Comparison of ENCODE assay signal across 8 cellular contexts in genomic region chr12:53287741-53288216, GRCh38. TPM values are rescaled to one million over a fixed set of nuclear protein-coding genes. Genes with fewer than 3 reads are reported as not detected.
DNase-seq lines count a peak whose midpoint lies in the region; ATAC-seq and TF ChIP-seq lines count a peak whose summit lies in the region.

No MANE protein-coding gene starts in this region.

- no peak overlapping the region for H3K4me3 ChIP-seq in epithelial cell of proximal tubule (ENCODE audit: low read depth, low read length)

- peak overlapping the region in 3 of 6 donors; percentile 32 to 44 (median 44) for H3K27ac Mint-ChIP-seq in naive B cell
- peak overlapping the region; percentile 8 for H3K27ac Mint-ChIP-seq in stimulated activated naive CD8-positive, alpha-beta T cell treated with anti-CD3 and anti-CD28 coated beads, Interleukin-15, Interleukin-2, amounts not matched to agents 100 ng/mL and 50 ng/mL, for 24 hours

- peaks cover 6 to 8% (median 6%) of the 10 kb centered on the region in 3 donors for H3K4me1 Mint-ChIP-seq in naive B cell
- peaks cover 24% of the 10 kb centered on the region for H3K4me1 Mint-ChIP-seq in stimulated activated naive CD8-positive, alpha-beta T cell treated with anti-CD3 and anti-CD28 coated beads, Interleukin-15, Interleukin-2, amounts not matched to agents 100 ng/mL and 50 ng/mL, for 24 hours (ENCODE audit: low read depth)

- ATAC-seq in naive B cell (ENCODE audit: low read depth in 2 of 2) = peak; percentile 95 to 99
- ATAC-seq in GM19452 (IDR thresholded peaks at IDR 0.05; ENCODE audit: unreplicated experiment) = no peak

- peak overlapping the region in 1 of 8 donors; percentile 22 for H3K4me3 Mint-ChIP-seq in naive B cell
- no peak overlapping the region for H3K4me3 Mint-ChIP-seq in stimulated activated naive CD8-positive, alpha-beta T cell treated with anti-CD3 and anti-CD28 coated beads, Interleukin-15, Interleukin-2, amounts not matched to agents 100 ng/mL and 50 ng/mL, for 24 hours

- TF ChIP-seq CTCF in epithelial cell of proximal tubule (conservative IDR thresholded peaks at IDR 0.05; ENCODE audit: low read depth, low read length) = peak; percentile 78

- peak; percentile 10 for DNase-seq in SKM-1 treated with dmso at 0.1 percent for 144 hours (lab: John Stamatoyannopoulos, UW; ENCODE audit: unreplicated experiment)
- DNase-seq in SKM-1 (lab: John Stamatoyannopoulos, UW; ENCODE audit: unreplicated experiment) = no peak
- peak; percentile 59 for DNase-seq in NCI-H460 (ENCODE audit: extremely low read depth, low read depth)
- peak; percentile 64 for DNase-seq in activated CD8-positive, alpha-beta memory T cell treated with anti-CD3 and anti-CD28 coated beads, Interleukin-2, amount 50 U/mL, for 48 hours
- DNase-seq in epithelial cell of proximal tubule (ENCODE audit: low read depth) = no peak
- DNase-seq in naive B cell = peak; percentile 69

- H3K27me3 Mint-ChIP-seq in naive B cell = no peaks in the 10 kb centered on the region
- H3K27me3 Mint-ChIP-seq in stimulated activated naive CD8-positive, alpha-beta T cell treated with anti-CD3 and anti-CD28 coated beads, Interleukin-15, Interleukin-2, amounts not matched to agents 100 ng/mL and 50 ng/mL, for 24 hours = no peaks in the 10 kb centered on the region

- H3K36me3 Mint-ChIP-seq in naive B cell = no peaks in the 10 kb centered on the region
- H3K36me3 Mint-ChIP-seq in stimulated activated naive CD8-positive, alpha-beta T cell treated with anti-CD3 and anti-CD28 coated beads, Interleukin-15, Interleukin-2, amounts not matched to agents 100 ng/mL and 50 ng/mL, for 24 hours (ENCODE audit: low read depth) = peaks cover 63% of the 10 kb centered on the region

- no peaks in the 10 kb centered on the region for H3K9me3 Mint-ChIP-seq in naive B cell
- H3K9me3 Mint-ChIP-seq in stimulated activated naive CD8-positive, alpha-beta T cell treated with anti-CD3 and anti-CD28 coated beads, Interleukin-15, Interleukin-2, amounts not matched to agents 100 ng/mL and 50 ng/mL, for 24 hours = no peaks in the 10 kb centered on the region

RNA-seq across cellular contexts. Expression of gene PFDN5, which starts 7.6 kb away (rescaled TPM):
- total RNA-seq in NCI-H460 (2014; rRNA removed; shearing (Covaris generic)) = 346 and 357 TPM in 2 replicates
- polyA plus RNA-seq in NCI-H460 (2014; cell fraction: nucleus; rRNA removed) = 442 and 507 TPM in 2 replicates
- total RNA-seq in epithelial cell of proximal tubule = 353 and 443 TPM in 2 replicates
- polyA plus RNA-seq in naive B cell (ENCODE audit: low read depth in 6 of 6) = 1,000 to 10,000 TPM; 1,564 to 1,943 (median 1,771) TPM

RNA-seq across cellular contexts. Expression of gene MYG1, which starts 11.7 kb away (rescaled TPM):
- total RNA-seq in NCI-H460 (2014; rRNA removed; shearing (Covaris generic)) = 112 and 124 TPM in 2 replicates
- 60.8 and 68.9 TPM in 2 replicates for polyA plus RNA-seq in NCI-H460 (2014; cell fraction: nucleus; rRNA removed)
- 65.3 and 70.9 TPM in 2 replicates for total RNA-seq in epithelial cell of proximal tubule
- polyA plus RNA-seq in naive B cell (ENCODE audit: low read depth in 6 of 6) = 10 to 100 TPM; 52.3 to 94.2 (median 60.4) TPM

RNA-seq across cellular contexts. Expression of gene ESPL1, which starts 19.7 kb away (rescaled TPM):
- total RNA-seq in NCI-H460 (2014; rRNA removed; shearing (Covaris generic)) = 12.3 and 15.7 TPM in 2 replicates
- polyA plus RNA-seq in NCI-H460 (2014; cell fraction: nucleus; rRNA removed) = 64.6 and 85.2 TPM in 2 replicates
- total RNA-seq in epithelial cell of proximal tubule = 32.0 and 40.1 TPM in 2 replicates
- under 1 TPM in 3 of 6 donors, not detected in 3; 0.12 to 0.40 (median 0.23) TPM for polyA plus RNA-seq in naive B cell (ENCODE audit: low read depth in 6 of 6)

RNA-seq across cellular contexts. Expression of gene AAAS, which starts 33.6 kb away (rescaled TPM):
- total RNA-seq in NCI-H460 (2014; rRNA removed; shearing (Covaris generic)) = 92.3 and 98.9 TPM in 2 replicates
- 197 and 198 TPM in 2 replicates for polyA plus RNA-seq in NCI-H460 (2014; cell fraction: nucleus; rRNA removed)
- total RNA-seq in epithelial cell of proximal tubule = 80.3 and 84.5 TPM in 2 replicates
- polyA plus RNA-seq in naive B cell (ENCODE audit: low read depth in 6 of 6) = 10 to 100 TPM; 34.9 to 49.9 (median 38.5) TPM

RNA-seq across cellular contexts. Expression of gene SP7, which starts 48.4 kb away (rescaled TPM):
- not detected in 2 replicates for total RNA-seq in NCI-H460 (2014; rRNA removed; shearing (Covaris generic))
- not detected in 2 replicates for polyA plus RNA-seq in NCI-H460 (2014; cell fraction: nucleus; rRNA removed)
- total RNA-seq in epithelial cell of proximal tubule = not detected in 2 replicates
- polyA plus RNA-seq in naive B cell (ENCODE audit: low read depth in 6 of 6) = under 1 TPM in 3 of 6 donors, not detected in 3; 0.17 to 0.33 (median 0.27) TPM

Comparison
In these comparisons a context has a peak if more than half of its experiments do, and no peak if none do; other contexts are left out.
1. DNase-seq: peak in SKM-1 treated with dmso at 0.1 percent for 144 hours (single experiment), NCI-H460 (single experiment), activated CD8-positive, alpha-beta memory T cell treated with anti-CD3 and anti-CD28 coated beads, Interleukin-2, amount 50 U/mL, for 48 hours (single experiment) and naive B cell (single experiment); none in SKM-1 (single experiment) and epithelial cell of proximal tubule (single experiment).